Comparison of ENCODE assay signal across 1 cellular context in the genomic region with DNA sequence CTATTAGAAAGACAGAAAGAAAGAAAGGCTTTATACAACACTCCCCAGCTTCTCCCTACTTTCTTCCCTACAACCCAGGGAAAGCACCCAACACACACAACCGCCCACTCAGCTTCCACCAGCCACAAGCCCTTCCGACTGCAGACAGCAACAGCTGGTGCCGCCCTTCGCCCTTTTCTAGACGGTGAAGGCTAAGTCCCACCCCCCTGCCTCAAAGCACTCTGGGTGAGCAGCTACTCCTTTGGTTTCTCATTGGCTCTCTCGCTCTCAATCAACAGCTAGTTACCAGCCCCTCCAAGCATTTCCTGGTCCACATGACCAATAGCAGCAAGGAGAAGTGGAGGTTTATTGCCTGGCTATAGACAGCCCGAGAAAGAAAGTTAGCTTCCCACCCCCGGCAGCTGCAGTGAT.
A peak's percentile ranks its signal among the peaks of the same experiment; 100 is the strongest.
TF ChIP-seq lines count a peak whose summit lies in the region.

No MANE protein-coding gene starts in this region.

TF ChIP-seq in K562, 482 proteins besides CTCF, POLR2A, EP300 and RAD21 (continued from another document and continues in another):
- TF ChIP-seq, protein P1, sequence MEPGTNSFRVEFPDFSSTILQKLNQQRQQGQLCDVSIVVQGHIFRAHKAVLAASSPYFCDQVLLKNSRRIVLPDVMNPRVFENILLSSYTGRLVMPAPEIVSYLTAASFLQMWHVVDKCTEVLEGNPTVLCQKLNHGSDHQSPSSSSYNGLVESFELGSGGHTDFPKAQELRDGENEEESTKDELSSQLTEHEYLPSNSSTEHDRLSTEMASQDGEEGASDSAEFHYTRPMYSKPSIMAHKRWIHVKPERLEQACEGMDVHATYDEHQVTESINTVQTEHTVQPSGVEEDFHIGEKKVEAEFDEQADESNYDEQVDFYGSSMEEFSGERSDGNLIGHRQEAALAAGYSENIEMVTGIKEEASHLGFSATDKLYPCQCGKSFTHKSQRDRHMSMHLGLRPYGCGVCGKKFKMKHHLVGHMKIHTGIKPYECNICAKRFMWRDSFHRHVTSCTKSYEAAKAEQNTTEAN (CRISPR knock-in tag; IDR thresholded peaks at IDR 0.05) = no peak
- TF ChIP-seq BRF1 (IDR thresholded peaks at IDR 0.05; ENCODE audit: borderline replicate concordance, extremely low read depth, insufficient read length) (no peak), ZNF3 (CRISPR knock-in tag; IDR thresholded peaks at IDR 0.05) (no peak), RNF2 (IDR thresholded peaks at IDR 0.05) (0 out of 2 replicates have a peak, but pooled peaks have one; percentile 32), MEF2D (tag; conservative IDR thresholded peaks at IDR 0.05; ENCODE audit: low read depth) (no peak), PTBP1 (IDR thresholded peaks at IDR 0.05; ENCODE audit: low read depth, low read length) (no peak), BCL6 (CRISPR knock-in tag; IDR thresholded peaks at IDR 0.05) (no peak), RBM22 (IDR thresholded peaks at IDR 0.05; ENCODE audit: low read depth, low read length, poor library complexity, severe bottlenecking) (no peak), ILK (tag; IDR thresholded peaks at IDR 0.05; ENCODE audit: borderline replicate concordance, low read depth) (no peak), ZNF143 (CRISPR knock-in tag; IDR thresholded peaks at IDR 0.05) (peak; percentile 68; the same call in 1 of the 2 replicates), ZNF224 (CRISPR knock-in tag; IDR thresholded peaks at IDR 0.05) (no peak), CGGBP1 (CRISPR knock-in tag; IDR thresholded peaks at IDR 0.05) (no peak), ZNF699 (CRISPR knock-in tag; IDR thresholded peaks at IDR 0.05; ENCODE audit: insufficient replicate concordance) (no peak), UBTF (IDR thresholded peaks at IDR 0.05; ENCODE audit: borderline replicate concordance in 1 of 2, low read depth in 2 of 2, low read length in 2 of 2) (0 out of 4 replicates have a peak, but pooled peaks of 1 of the 2 experiments have one; percentile 43), FOXA1 (IDR thresholded peaks at IDR 0.05; ENCODE audit: borderline replicate concordance) (no peak), TAF7 (tag; IDR thresholded peaks at IDR 0.05) (peak; percentile 95), CBX5 (IDR thresholded peaks at IDR 0.05; ENCODE audit: borderline replicate concordance, low read depth) (no peak), MLX (CRISPR knock-in tag; conservative IDR thresholded peaks at IDR 0.05) (no peak), GTF2A2 (tag; IDR thresholded peaks at IDR 0.05) (0 out of 2 replicates have a peak, but pooled peaks have one; percentile 40), RB1 (IDR thresholded peaks at IDR 0.05; ENCODE audit: low read depth) (no peak), TEAD2 (tag; IDR thresholded peaks at IDR 0.05) (no peak), THRAP3 (IDR thresholded peaks at IDR 0.05; ENCODE audit: borderline replicate concordance) (no peak), ZNF212 (CRISPR knock-in tag; IDR thresholded peaks at IDR 0.05) (no peak), ZKSCAN3 (CRISPR knock-in tag; IDR thresholded peaks at IDR 0.05) (no peak), FOXA3 (CRISPR knock-in tag; conservative IDR thresholded peaks at IDR 0.05 in 1 of 2, IDR thresholded peaks at IDR 0.05 in 1 of 2) (no peak), NCOR1 (IDR thresholded peaks at IDR 0.05) (peak; percentile 52; the same call in 1 of the 2 replicates), MCM7 (IDR thresholded peaks at IDR 0.05) (no peak), ILF3 (IDR thresholded peaks at IDR 0.05; ENCODE audit: borderline replicate concordance) (no peak), DIDO1 (tag; IDR thresholded peaks at IDR 0.05; ENCODE audit: low read depth) (0 out of 2 replicates have a peak, but pooled peaks have one; percentile 28), NRF1 (conservative IDR thresholded peaks at IDR 0.05 in 1 of 2, IDR thresholded peaks at IDR 0.05 in 1 of 2) (peak in 1 of 2 experiments; percentile 45; a peak in 1 of 4 replicates), RNF219 (CRISPR knock-in tag; IDR thresholded peaks at IDR 0.05) (no peak)
- TF ChIP-seq, protein P2, sequence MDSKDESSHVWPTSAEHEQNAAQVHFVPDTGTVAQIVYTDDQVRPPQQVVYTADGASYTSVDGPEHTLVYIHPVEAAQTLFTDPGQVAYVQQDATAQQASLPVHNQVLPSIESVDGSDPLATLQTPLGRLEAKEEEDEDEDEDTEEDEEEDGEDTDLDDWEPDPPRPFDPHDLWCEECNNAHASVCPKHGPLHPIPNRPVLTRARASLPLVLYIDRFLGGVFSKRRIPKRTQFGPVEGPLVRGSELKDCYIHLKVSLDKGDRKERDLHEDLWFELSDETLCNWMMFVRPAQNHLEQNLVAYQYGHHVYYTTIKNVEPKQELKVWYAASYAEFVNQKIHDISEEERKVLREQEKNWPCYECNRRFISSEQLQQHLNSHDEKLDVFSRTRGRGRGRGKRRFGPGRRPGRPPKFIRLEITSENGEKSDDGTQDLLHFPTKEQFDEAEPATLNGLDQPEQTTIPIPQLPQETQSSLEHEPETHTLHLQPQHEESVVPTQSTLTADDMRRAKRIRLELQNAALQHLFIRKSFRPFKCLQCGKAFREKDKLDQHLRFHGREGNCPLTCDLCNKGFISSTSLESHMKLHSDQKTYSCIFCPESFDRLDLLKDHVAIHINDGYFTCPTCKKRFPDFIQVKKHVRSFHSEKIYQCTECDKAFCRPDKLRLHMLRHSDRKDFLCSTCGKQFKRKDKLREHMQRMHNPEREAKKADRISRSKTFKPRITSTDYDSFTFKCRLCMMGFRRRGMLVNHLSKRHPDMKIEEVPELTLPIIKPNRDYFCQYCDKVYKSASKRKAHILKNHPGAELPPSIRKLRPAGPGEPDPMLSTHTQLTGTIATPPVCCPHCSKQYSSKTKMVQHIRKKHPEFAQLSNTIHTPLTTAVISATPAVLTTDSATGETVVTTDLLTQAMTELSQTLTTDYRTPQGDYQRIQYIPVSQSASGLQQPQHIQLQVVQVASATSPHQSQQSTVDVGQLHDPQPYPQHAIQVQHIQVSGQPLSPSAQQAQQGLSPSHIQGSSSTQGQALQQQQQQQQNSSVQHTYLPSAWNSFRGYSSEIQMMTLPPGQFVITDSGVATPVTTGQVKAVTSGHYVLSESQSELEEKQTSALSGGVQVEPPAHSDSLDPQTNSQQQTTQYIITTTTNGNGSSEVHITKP (IDR thresholded peaks at IDR 0.05; ENCODE audit: partially characterized antibody) = no peak
- TF ChIP-seq, protein P3, sequence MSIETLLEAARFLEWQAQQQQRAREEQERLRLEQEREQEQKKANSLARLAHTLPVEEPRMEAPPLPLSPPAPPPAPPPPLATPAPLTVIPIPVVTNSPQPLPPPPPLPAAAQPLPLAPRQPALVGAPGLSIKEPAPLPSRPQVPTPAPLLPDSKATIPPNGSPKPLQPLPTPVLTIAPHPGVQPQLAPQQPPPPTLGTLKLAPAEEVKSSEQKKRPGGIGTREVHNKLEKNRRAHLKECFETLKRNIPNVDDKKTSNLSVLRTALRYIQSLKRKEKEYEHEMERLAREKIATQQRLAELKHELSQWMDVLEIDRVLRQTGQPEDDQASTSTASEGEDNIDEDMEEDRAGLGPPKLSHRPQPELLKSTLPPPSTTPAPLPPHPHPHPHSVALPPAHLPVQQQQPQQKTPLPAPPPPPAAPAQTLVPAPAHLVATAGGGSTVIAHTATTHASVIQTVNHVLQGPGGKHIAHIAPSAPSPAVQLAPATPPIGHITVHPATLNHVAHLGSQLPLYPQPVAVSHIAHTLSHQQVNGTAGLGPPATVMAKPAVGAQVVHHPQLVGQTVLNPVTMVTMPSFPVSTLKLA (conservative IDR thresholded peaks at IDR 0.05) = peak in 1 of 2 experiments; percentile 50; a peak in 2 of 4 replicates
- TF ChIP-seq, protein P4, sequence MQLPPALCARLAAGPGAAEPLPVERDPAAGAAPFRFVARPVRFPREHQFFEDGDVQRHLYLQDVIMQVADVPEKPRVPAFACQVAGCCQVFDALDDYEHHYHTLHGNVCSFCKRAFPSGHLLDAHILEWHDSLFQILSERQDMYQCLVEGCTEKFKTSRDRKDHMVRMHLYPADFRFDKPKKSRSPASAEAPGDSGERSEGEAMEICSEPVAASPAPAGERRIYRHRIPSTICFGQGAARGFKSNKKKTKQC (CRISPR knock-in tag; IDR thresholded peaks at IDR 0.05) = no peak
- TF ChIP-seq, protein P5, sequence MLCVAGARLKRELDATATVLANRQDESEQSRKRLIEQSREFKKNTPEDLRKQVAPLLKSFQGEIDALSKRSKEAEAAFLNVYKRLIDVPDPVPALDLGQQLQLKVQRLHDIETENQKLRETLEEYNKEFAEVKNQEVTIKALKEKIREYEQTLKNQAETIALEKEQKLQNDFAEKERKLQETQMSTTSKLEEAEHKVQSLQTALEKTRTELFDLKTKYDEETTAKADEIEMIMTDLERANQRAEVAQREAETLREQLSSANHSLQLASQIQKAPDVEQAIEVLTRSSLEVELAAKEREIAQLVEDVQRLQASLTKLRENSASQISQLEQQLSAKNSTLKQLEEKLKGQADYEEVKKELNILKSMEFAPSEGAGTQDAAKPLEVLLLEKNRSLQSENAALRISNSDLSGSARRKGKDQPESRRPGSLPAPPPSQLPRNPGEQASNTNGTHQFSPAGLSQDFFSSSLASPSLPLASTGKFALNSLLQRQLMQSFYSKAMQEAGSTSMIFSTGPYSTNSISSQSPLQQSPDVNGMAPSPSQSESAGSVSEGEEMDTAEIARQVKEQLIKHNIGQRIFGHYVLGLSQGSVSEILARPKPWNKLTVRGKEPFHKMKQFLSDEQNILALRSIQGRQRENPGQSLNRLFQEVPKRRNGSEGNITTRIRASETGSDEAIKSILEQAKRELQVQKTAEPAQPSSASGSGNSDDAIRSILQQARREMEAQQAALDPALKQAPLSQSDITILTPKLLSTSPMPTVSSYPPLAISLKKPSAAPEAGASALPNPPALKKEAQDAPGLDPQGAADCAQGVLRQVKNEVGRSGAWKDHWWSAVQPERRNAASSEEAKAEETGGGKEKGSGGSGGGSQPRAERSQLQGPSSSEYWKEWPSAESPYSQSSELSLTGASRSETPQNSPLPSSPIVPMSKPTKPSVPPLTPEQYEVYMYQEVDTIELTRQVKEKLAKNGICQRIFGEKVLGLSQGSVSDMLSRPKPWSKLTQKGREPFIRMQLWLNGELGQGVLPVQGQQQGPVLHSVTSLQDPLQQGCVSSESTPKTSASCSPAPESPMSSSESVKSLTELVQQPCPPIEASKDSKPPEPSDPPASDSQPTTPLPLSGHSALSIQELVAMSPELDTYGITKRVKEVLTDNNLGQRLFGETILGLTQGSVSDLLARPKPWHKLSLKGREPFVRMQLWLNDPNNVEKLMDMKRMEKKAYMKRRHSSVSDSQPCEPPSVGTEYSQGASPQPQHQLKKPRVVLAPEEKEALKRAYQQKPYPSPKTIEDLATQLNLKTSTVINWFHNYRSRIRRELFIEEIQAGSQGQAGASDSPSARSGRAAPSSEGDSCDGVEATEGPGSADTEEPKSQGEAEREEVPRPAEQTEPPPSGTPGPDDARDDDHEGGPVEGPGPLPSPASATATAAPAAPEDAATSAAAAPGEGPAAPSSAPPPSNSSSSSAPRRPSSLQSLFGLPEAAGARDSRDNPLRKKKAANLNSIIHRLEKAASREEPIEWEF (CRISPR knock-in tag; IDR thresholded peaks at IDR 0.05) = no peak
- TF ChIP-seq, protein P6, sequence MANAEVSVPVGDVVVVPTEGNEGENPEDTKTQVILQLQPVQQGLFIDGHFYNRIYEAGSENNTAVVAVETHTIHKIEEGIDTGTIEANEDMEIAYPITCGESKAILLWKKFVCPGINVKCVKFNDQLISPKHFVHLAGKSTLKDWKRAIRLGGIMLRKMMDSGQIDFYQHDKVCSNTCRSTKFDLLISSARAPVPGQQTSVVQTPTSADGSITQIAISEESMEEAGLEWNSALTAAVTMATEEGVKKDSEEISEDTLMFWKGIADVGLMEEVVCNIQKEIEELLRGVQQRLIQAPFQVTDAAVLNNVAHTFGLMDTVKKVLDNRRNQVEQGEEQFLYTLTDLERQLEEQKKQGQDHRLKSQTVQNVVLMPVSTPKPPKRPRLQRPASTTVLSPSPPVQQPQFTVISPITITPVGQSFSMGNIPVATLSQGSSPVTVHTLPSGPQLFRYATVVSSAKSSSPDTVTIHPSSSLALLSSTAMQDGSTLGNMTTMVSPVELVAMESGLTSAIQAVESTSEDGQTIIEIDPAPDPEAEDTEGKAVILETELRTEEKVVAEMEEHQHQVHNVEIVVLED (CRISPR knock-in tag; IDR thresholded peaks at IDR 0.05) = no peak
- TF ChIP-seq, protein P7, sequence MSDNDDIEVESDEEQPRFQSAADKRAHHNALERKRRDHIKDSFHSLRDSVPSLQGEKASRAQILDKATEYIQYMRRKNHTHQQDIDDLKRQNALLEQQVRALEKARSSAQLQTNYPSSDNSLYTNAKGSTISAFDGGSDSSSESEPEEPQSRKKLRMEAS (CRISPR knock-in tag; IDR thresholded peaks at IDR 0.05) = no peak
